Comparison of ENCODE assay signal across 2 cellular contexts in the genomic region with DNA sequence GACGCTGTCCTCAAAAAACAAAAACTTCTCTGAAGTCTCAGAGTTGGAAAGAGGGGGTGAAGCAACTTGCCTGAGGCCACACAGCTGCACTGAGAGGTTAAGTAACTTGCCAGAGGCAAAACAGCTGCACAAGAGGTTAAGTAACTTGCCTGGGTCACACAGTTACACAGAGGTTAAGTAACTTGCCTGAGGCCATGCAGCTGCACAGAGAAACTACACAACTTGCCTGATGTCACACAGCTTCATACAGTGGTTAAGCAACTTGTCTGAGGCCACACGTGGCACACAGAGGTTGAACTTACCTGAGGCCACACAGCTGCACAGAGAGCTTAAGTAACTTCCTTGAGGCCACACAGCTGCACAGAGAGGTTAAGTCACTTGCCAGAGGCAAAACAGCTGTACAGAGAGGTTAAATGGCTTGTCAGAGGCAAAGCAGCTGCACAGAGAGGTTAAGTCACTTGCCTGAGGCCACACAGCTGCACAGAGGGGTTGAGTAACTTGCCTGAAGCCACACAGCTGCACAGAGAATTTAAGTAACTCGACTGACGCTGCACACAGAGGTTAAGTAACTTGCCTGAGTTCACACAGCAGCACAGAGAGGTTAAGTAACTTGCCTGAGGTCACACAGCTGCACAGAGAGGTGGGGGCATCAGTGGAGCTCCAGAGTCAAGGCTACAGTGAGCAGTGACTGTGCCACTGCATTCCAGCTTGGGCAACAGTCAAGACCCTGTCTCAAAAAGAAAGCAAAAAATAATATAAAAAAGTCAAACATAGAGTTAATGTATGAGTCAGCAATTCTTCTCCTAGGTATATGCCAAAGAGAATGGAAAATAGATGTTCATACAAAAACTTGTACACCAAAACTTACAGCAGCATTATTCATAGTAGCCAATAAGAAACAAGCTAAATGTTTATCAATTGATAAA.
TF ChIP-seq lines count a peak whose summit lies in the region.

No MANE protein-coding gene starts in this region.

TF ChIP-seq in SK-N-SH treated with all-trans-retinoic acid at 6 μM for 48 hours, 23 proteins besides CTCF, POLR2A, EP300 and RAD21 (continued from another document):
- TF ChIP-seq, protein P1, sequence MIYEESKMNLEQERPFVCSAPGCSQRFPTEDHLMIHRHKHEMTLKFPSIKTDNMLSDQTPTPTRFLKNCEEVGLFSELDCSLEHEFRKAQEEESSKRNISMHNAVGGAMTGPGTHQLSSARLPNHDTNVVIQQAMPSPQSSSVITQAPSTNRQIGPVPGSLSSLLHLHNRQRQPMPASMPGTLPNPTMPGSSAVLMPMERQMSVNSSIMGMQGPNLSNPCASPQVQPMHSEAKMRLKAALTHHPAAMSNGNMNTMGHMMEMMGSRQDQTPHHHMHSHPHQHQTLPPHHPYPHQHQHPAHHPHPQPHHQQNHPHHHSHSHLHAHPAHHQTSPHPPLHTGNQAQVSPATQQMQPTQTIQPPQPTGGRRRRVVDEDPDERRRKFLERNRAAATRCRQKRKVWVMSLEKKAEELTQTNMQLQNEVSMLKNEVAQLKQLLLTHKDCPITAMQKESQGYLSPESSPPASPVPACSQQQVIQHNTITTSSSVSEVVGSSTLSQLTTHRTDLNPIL (CRISPR knock-in tag; IDR thresholded peaks at IDR 0.05; ENCODE audit: low read depth): 0 out of 2 replicates have a peak, but pooled peaks have one; percentile 22

TF ChIP-seq in SK-N-SH, 30 proteins besides CTCF, POLR2A, EP300 and RAD21 (continued from another document):
- TF ChIP-seq, protein P2, sequence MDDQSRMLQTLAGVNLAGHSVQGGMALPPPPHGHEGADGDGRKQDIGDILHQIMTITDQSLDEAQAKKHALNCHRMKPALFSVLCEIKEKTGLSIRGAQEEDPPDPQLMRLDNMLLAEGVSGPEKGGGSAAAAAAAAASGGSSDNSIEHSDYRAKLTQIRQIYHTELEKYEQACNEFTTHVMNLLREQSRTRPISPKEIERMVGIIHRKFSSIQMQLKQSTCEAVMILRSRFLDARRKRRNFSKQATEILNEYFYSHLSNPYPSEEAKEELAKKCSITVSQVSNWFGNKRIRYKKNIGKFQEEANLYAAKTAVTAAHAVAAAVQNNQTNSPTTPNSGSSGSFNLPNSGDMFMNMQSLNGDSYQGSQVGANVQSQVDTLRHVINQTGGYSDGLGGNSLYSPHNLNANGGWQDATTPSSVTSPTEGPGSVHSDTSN (IDR thresholded peaks at IDR 0.05): no peak
- TF ChIP-seq EZH2phosphoT487 (IDR thresholded peaks at IDR 0.05; ENCODE audit: borderline replicate concordance, low read depth): no peak
